8 cellular contexts compared by ENCODE assay signal in the genomic region with DNA sequence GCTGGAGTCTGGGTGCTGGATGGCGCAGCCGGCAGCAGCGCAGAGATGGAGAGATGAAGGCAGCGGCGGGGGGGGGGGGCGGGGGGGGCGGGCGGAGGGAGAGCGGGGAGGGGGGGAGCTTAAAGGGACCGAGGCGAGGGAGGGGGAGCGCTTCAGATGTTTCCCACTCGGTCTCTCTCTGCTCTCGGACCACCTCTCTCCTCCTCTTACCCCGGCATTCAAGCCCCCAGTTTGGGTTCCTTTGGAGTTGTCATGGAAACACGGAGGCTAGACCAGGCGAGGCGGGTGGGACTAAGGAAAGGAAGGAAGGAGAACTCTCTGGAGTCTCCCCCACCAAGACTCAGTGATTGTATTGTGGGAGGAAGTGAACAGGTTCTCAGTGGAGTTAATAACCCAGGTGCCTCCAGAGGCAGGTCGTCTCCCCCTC. TPM values are rescaled to one million over a fixed set of nuclear protein-coding genes. Genes with fewer than 3 reads are reported as not detected.
DNase-seq lines count a peak whose midpoint lies in the region; ATAC-seq and TF ChIP-seq lines count a peak whose summit lies in the region.

A gene (minus strand): TSS at position 55 of the 427 bp plus-strand sequence. CDS start 112 bp downstream, outside the sequence.

- H3K27me3 ChIP-seq in heart right ventricle (peaks cover 0 to 77% (median 8%) of the 10 kb centered on the region in 7 donors), uterus (no peaks in the 10 kb centered on the region)

- peak within 1 kb of the TSS in 9 of 10 donors; percentile 83 to 96 (median 92) for H3K27ac ChIP-seq in heart right ventricle
- H3K27ac ChIP-seq in mesodermal cell (ENCODE audit: low read depth, low read length, severe bottlenecking) = peak within 1 kb of the TSS; percentile 98
- peak within 1 kb of the TSS; percentile 93 to 97 for H3K27ac ChIP-seq in uterus

- H3K4me1 ChIP-seq in heart right ventricle (peaks cover 6 to 48% (median 30%) of the 10 kb centered on the region in 9 donors), mesodermal cell (ENCODE audit: control insufficient read depth, insufficient read depth, low read length, poor library complexity, severe bottlenecking) (peaks cover 24% of the 10 kb centered on the region), uterus (peaks cover 5 to 17% of the 10 kb centered on the region in 2 donors)

- H3K4me3 ChIP-seq in heart right ventricle (peak within 1 kb of the TSS in 9 of 10 donors; percentile 58 to 91 (median 81)), mesodermal cell (ENCODE audit: extremely low read depth, insufficient read depth, low read length, poor library complexity, severe bottlenecking) (peak within 1 kb of the TSS; percentile 95), uterus (peak within 1 kb of the TSS; percentile 68 to 86)

- no peak for DNase-seq in heart right ventricle
- no peak for DNase-seq in cardiac septum (ENCODE audit: low spot score)
- peak; percentile 56 for DNase-seq in cerebellar cortex (ENCODE audit: low spot score)
- DNase-seq in uterus = peak in 1 of 2 donors; percentile 39
- no peak for DNase-seq in SKM-1 treated with dmso at 0.1 percent for 144 hours (lab: John Stamatoyannopoulos, UW; ENCODE audit: unreplicated experiment)
- no peak for DNase-seq in mesenteric fat pad (ENCODE audit: low spot score)
- DNase-seq in cortex of kidney (lab: John Stamatoyannopoulos, UW) = no peak

- WGBS in heart right ventricle, 2 donors = 13 to 19% methylated on average over 12 to 16 of the region's 19 CpGs
- no CpG with 5 or more reads among the region's 19 CpGs for WGBS in mesodermal cell (ENCODE audit: insufficient coverage in 2 of 2), 2 experiments

- peaks cover 0 to 22% (median 4%) of the 10 kb centered on the region in 9 donors for H3K36me3 ChIP-seq in heart right ventricle
- peaks cover 18% of the 10 kb centered on the region for H3K36me3 ChIP-seq in mesodermal cell (ENCODE audit: control insufficient read depth, insufficient read depth, low read length)
- no peaks in the 10 kb centered on the region for H3K36me3 ChIP-seq in uterus

- intact Hi-C loops in heart right ventricle (cut with DNase I) = loop anchor here in 2 of 10 donors (5.0 kb wide), 1 partner anchor 35 kb away; no protein-coding TSS in a partner anchor
- intact Hi-C loops in cardiac septum (cut with DNase I) = loop anchor here (2.0 kb wide), 1 partner anchor 25 kb away; no protein-coding TSS in a partner anchor
- intact Hi-C loops in uterus (cut with DNase I; ENCODE audit: low total_unique reads) = no loop called here

- TF ChIP-seq POLR2A in uterus (IDR thresholded peaks at IDR 0.05) = no peak

- H3K9me3 ChIP-seq in heart right ventricle (no peaks in the 10 kb centered on the region), mesodermal cell (ENCODE audit: control insufficient read depth, low read length) (no peaks in the 10 kb centered on the region), uterus (no peaks in the 10 kb centered on the region)

- ATAC-seq in heart right ventricle = no peak

- no peak for TF ChIP-seq CTCF in heart right ventricle (IDR thresholded peaks at IDR 0.05)
- TF ChIP-seq CTCF in uterus (IDR thresholded peaks at IDR 0.05) = no peak

RNA-seq across cellular contexts. Expression of the gene that starts here (rescaled TPM):
- total RNA-seq in heart right ventricle = 1 to 10 TPM in 3 of 10 donors, under 1 TPM in 7; 0.17 to 1.4 (median 0.49) TPM
- polyA plus RNA-seq in heart right ventricle = 1 to 10 TPM; 1.1 to 2.9 TPM
- total RNA-seq in cardiac septum = 0.83 TPM
- polyA plus RNA-seq in mesodermal cell (2013, experiment 1 of 2) = 4.9 TPM
- polyA plus RNA-seq in mesodermal cell (2013, experiment 2 of 2) = 3.4 TPM
- 1 to 10 TPM in 2 of 4 donors, not detected in 2; 8.0 to 9.4 TPM for total RNA-seq in uterus
- 1.0 TPM for total RNA-seq in mesenteric fat pad
